ENCODE assay signal across 20 cellular contexts in the genomic region with DNA sequence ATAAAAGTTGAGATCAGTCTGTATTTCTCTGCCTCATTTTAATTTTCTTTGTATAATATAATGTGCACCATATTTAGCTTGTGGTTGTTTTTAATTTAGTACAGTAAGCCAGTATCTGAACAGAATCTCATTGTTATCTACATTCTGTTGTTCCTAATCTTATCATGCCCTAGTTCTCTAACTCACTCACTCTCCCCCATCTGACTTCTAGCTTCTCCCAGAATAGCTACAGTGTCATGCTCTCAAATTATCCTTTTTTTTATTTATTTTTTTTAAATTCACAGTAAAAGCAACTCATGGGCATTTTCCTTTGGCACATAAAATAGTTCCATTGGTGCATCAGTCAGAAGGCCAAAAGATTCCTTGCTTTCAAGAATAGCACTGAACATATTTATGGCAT.
"Had no signal": no experiment of that assay in that cellular context is flagged by ENCODE, and none has a peak within 500 bp of the region (broad histone marks: within the 10 kb centered on the region; RNA-seq: fewer than 3 reads in every experiment).

No MANE protein-coding gene starts in this region.

- H3K36me3 Mint-ChIP-seq: T-cell had no signal

- H3K4me3 ChIP-seq: MG63 had no signal

- H3K36me3 ChIP-seq: MG63 had no signal

- H3K4me3 Mint-ChIP-seq: T-cell had no signal

- H3K4me2 ChIP-seq: SK-N-SH had no signal

- H3K9me3 ChIP-seq: MG63, SK-N-SH had no signal

- H3K27me3 ChIP-seq: MG63 had no signal

- H3K27ac Mint-ChIP-seq: T-cell had no signal

- H3K27ac ChIP-seq: RWPE1 had no signal

- H3K9ac ChIP-seq: SK-N-SH had no signal

- DNase-seq: KBM-7, MG63, NCI-H1092, NCI-H1105 treated with DMSO at 0.1 percent for 48 hours, NCI-H1417 treated with DMSO at 0.1 percent for 48 hours, NCI-H1694, NCI-H187 treated with DMSO at 0.1 percent for 48 hours, NCI-H2029 treated with DMSO at 0.1 percent for 48 hours, NCI-H2171 treated with DMSO at 0.1 percent for 48 hours, NCI-H446, NCI-H510A, NCI-H524 treated with DMSO at 0.1 percent for 48 hours, NCI-H69, NCI-H774, SHP77, SK-N-SH, SW 1271, T-cell had no signal

- H3K9me2 ChIP-seq: SK-N-SH had no signal

- H3K4me1 Mint-ChIP-seq: T-cell had no signal

- ATAC-seq: Panc1, T-cell had no signal
